13 cellular contexts compared by ENCODE assay signal in the genomic region with DNA sequence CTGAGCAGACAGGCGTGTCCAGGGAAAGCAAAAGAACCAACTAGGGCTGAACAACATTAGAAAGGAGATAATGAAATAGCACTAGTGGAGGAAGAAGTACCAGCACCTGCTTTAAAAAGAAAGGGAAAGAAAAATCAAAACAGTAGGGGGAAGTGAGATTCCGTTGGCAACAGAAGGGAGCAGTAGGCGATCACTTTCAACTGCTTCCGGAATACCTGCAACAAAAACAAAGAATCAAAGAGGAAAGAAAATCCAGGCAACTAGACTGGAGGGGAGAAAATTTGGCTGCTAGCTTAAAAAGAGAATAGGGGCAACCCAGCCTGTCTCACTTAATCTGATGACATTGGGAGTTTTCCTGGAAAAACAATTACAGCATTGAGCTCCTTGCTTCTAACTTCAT. TPM values are rescaled to one million over a fixed set of nuclear protein-coding genes. Genes with fewer than 3 reads are reported as not detected.
DNase-seq lines count a peak whose midpoint lies in the region; ATAC-seq, FAIRE-seq and TF ChIP-seq lines count a peak whose summit lies in the region.
"Had no signal": no experiment of that assay in that cellular context is flagged by ENCODE, and none has a peak within 500 bp of the region (broad histone marks: within the 10 kb centered on the region; RNA-seq: fewer than 3 reads in every experiment).

No MANE protein-coding gene starts in this region.

- RAD21 ChIA-PET in GM12878 (lab: Charles Lee; ENCODE audit: unreplicated experiment): interaction anchor here (1.0 to 5.9 kb wide), 11 partner anchors 16 to 420 kb away, joined by 3 to 71 read pairs (median 4); no protein-coding TSS in a partner anchor

- H3K4me2 ChIP-seq in GM12878 (ENCODE audit: control insufficient read depth, insufficient read depth) (peak overlapping the region; percentile 59), GM23248 (ENCODE audit: unreplicated experiment) (no peak overlapping the region)

- TF ChIP-seq CTCF in GM12878 (IDR thresholded peaks at IDR 0.05 in 2 of 3, conservative IDR thresholded peaks at IDR 0.05 in 1 of 3; ENCODE audit: control insufficient read depth in 2 of 3, extremely low read depth in 1 of 3, insufficient read depth in 1 of 3, low read depth in 3 of 3, low read length in 3 of 3) (no peak), neural crest cell (conservative IDR thresholded peaks at IDR 0.05) (no peak)

- DNase-seq in GM12892 (ENCODE audit: insufficient read length): no peak
- no peak for DNase-seq in GM12878 (ENCODE audit: low read depth, low spot score)
- no peak for DNase-seq in neural crest cell (ENCODE audit: low read depth, low spot score)
- DNase-seq in activated T-cell treated with anti-CD3 and anti-CD28 coated beads for 4 hours: no peak
- no peak for DNase-seq in GM23248
- DNase-seq: CD4-positive, alpha-beta memory T cell; dermis blood vessel endothelial cell; immature natural killer cell; NCI-H1105 treated with DMSO at 0.1 percent for 48 hours; sigmoid colon had no signal

- peaks cover 9% of the 10 kb centered on the region for H3K4me1 ChIP-seq in GM12878 (ENCODE audit: control insufficient read depth, insufficient read depth, low read length)
- H3K4me1 ChIP-seq in GM23248 (ENCODE audit: insufficient read depth): peaks cover 23% of the 10 kb centered on the region

- H3K9me3 ChIP-seq in GM12878 (replicated peaks; ENCODE audit: control insufficient read depth, insufficient read depth, low read length) (no peaks in the 10 kb centered on the region), GM23248 (ENCODE audit: low read depth) (no peaks in the 10 kb centered on the region)
- H3K9me3 ChIP-seq: sigmoid colon had no signal

- H3K36me3 ChIP-seq in GM12878 (ENCODE audit: control insufficient read depth in 2 of 2, insufficient read depth in 2 of 2, low read length in 1 of 2) (no peaks in the 10 kb centered on the region), GM23248 (ENCODE audit: low read depth) (no peaks in the 10 kb centered on the region)
- H3K36me3 ChIP-seq: sigmoid colon had no signal

- in situ Hi-C loops in GM12878 (cut with MboI) (no loop called here), GM23248 (cut with MboI) (loop anchor here (25.0 kb wide), 1 partner anchor 802 kb away; no protein-coding TSS in a partner anchor)

- H3K27me3 Mint-ChIP-seq in neural crest cell (ENCODE audit: low read depth): peaks cover 76% of the 10 kb centered on the region

- H3K27me3 ChIP-seq in GM12878 (replicated peaks in 1 of 2; ENCODE audit: control insufficient read depth in 2 of 2, insufficient read depth in 2 of 2, low read length in 1 of 2): peaks cover 0 to 8% of the 10 kb centered on the region in 2 experiments; a peak in 2 of 4 replicates
- no peaks in the 10 kb centered on the region for H3K27me3 ChIP-seq in GM23248 (replicated peaks; ENCODE audit: insufficient read depth)
- H3K27me3 ChIP-seq: sigmoid colon had no signal

- SMC1A ChIA-PET in GM12878 (lab: Charles Lee; ENCODE audit: uncharacterized antibody, unreplicated experiment): interaction anchor here (0.6 to 10.7 kb wide), 18 partner anchors 9 to 491 kb away, joined by 3 to 150 read pairs (median 4); no protein-coding TSS in a partner anchor

- POLR2A ChIA-PET in GM12878 (lab: Charles Lee): no interaction called here

- H4K20me1 ChIP-seq in GM12878 (ENCODE audit: control insufficient read depth, insufficient read depth) (no peaks in the 10 kb centered on the region), GM23248 (ENCODE audit: insufficient read depth) (no peaks in the 10 kb centered on the region)

- FAIRE-seq in GM12892 (lab: Jason Lieb, UNC) (peak; percentile 17), GM12878 (lab: Jason Lieb, UNC) (peak; percentile 69)

- H3K9me3 Mint-ChIP-seq in neural crest cell: no peaks in the 10 kb centered on the region
- H3K9me3 Mint-ChIP-seq: CD4-positive, alpha-beta memory T cell had no signal

- CTCF ChIA-PET in GM12878 (lab: Yijun Ruan, JAX): interaction anchor here (0.5 to 8.9 kb wide), 17 partner anchors 9 to 942 kb away, joined by 3 to 95 read pairs (median 3); no protein-coding TSS in a partner anchor

- no peaks in the 10 kb centered on the region for H3K36me3 Mint-ChIP-seq in neural crest cell (ENCODE audit: low read depth)

- intact Hi-C loops in GM12878 (cut with micrococcal nuclease; ENCODE audit: unreplicated experiment): loop anchor here (5.0 kb wide), 1 partner anchor 73 kb away; no protein-coding TSS in a partner anchor

- H2AFZ ChIP-seq in GM12878 (ENCODE audit: control insufficient read depth, low read depth, low read length): peak overlapping the region; percentile 71
- no peak overlapping the region for H2AFZ ChIP-seq in GM23248

- TF ChIP-seq EP300 in GM12878 (IDR thresholded peaks at IDR 0.05; ENCODE audit: borderline replicate concordance in 1 of 2, control insufficient read depth in 1 of 2, low read depth in 2 of 2, low read length in 2 of 2): no peak

- WGBS in GM12878 (ENCODE audit: insufficient coverage, insufficient replicate concordance, low lambda C conversion rate, missing lambda C conversion rate): 0% methylated on average over 4 of the region's 4 CpGs
- WGBS in GM23248 (ENCODE audit: low coverage in 1 of 2, low lambda C conversion rate in 2 of 2, missing lambda C conversion rate in 2 of 2), 2 experiments: 81 to 82% methylated on average over 4 of the region's 4 CpGs

- H3F3A ChIP-seq in GM23248 (ENCODE audit: insufficient read depth): peaks cover 26% of the 10 kb centered on the region

- ATAC-seq in GM21576 (IDR thresholded peaks at IDR 0.05; ENCODE audit: unreplicated experiment) (peak; percentile 29), GM12878 (0 out of 3 replicates have a peak, but pooled peaks have one; percentile 3), GM18907 (IDR thresholded peaks at IDR 0.05; ENCODE audit: unreplicated experiment) (no peak), HG03280 (IDR thresholded peaks at IDR 0.05; ENCODE audit: unreplicated experiment) (no peak)

- H3K9ac ChIP-seq in GM12878 (ENCODE audit: control insufficient read depth, insufficient read depth, low read length): no peak overlapping the region
- H3K9ac ChIP-seq in GM23248: no peak overlapping the region

- H3K4me3 Mint-ChIP-seq in neural crest cell: peak overlapping the region; percentile 31
- H3K4me3 Mint-ChIP-seq: immature natural killer cell had no signal

- no peaks in the 10 kb centered on the region for H3K9me2 ChIP-seq in GM23248 (ENCODE audit: insufficient read depth)

- H3K4me1 Mint-ChIP-seq in neural crest cell: peaks cover 50% of the 10 kb centered on the region

- no TSS peak for BruUV-seq in GM12878 (replicated peaks; lab: Mats Ljungman, UMichigan)

- H3K27ac ChIP-seq in GM12878 (ENCODE audit: control insufficient read depth, insufficient read depth): no peak overlapping the region
- no peak overlapping the region for H3K27ac ChIP-seq in GM23248
- H3K27ac ChIP-seq: sigmoid colon had no signal

- H3K79me2 ChIP-seq in GM12878 (ENCODE audit: control insufficient read depth, insufficient read depth, low read length): no peaks in the 10 kb centered on the region
- peaks cover 15% of the 10 kb centered on the region for H3K79me2 ChIP-seq in GM23248 (ENCODE audit: insufficient read depth)

- TF ChIP-seq POLR2A in GM12892 (IDR thresholded peaks at IDR 0.05; ENCODE audit: low read depth, low read length): no peak
- no peak for TF ChIP-seq POLR2A in GM12878 (IDR thresholded peaks at IDR 0.05; ENCODE audit: low read depth, low read length)

- TF ChIP-seq RAD21 in GM12878 (IDR thresholded peaks at IDR 0.05; ENCODE audit: insufficient read depth, low read depth, low read length): peak; percentile 22; the same call in 1 of the 2 replicates

- H3K27ac Mint-ChIP-seq in neural crest cell (ENCODE audit: unreplicated experiment): no peak overlapping the region
- H3K27ac Mint-ChIP-seq: CD4-positive, alpha-beta memory T cell; immature natural killer cell had no signal

- H3K4me3 ChIP-seq in GM12878 (no peak overlapping the region), GM23248 (no peak overlapping the region)
- H3K4me3 ChIP-seq: sigmoid colon had no signal

TF ChIP-seq in GM12878, 131 proteins besides CTCF, POLR2A, EP300 and RAD21 (continues in another document):
- TF ChIP-seq NRF1 (conservative IDR thresholded peaks at IDR 0.05; ENCODE audit: low read depth, low read length): no peak
- TF ChIP-seq, protein P1, sequence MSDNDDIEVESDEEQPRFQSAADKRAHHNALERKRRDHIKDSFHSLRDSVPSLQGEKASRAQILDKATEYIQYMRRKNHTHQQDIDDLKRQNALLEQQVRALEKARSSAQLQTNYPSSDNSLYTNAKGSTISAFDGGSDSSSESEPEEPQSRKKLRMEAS (IDR thresholded peaks at IDR 0.05; ENCODE audit: low read depth, low read length): no peak

RNA-seq across cellular contexts. Expression of gene DACT1, which starts 2.7 kb away (rescaled TPM):
- polyA plus RNA-seq in GM12892 (2012; ENCODE audit: missing spikeins): 0.87 TPM
- total RNA-seq in GM12878 (2013; cell fraction: nucleolus; rRNA removed): 8.0 and 8.1 TPM in 2 replicates
- total RNA-seq in GM12878 (2014; rRNA removed) (0.87 and 1.1 TPM in 2 replicates), GM12878 (2014; rRNA removed; fragmentation: Illumina TruSeq; extraction: Trizol) (0.69 and 0.76 TPM in 2 replicates), GM12878 (2021) (1.3 TPM in 2 replicates), neural crest cell (4.9 and 5.2 TPM in 2 replicates)
- polyA plus RNA-seq in GM12878 (2011; ENCODE audit: low read depth): not detected
- polyA plus RNA-seq in GM12878 (2011; rRNA removed) (2.3 and 2.9 TPM in 2 replicates), GM12878 (2014; fragmentation: Illumina TruSeq; extraction: Trizol) (1.1 and 2.3 TPM in 2 replicates), GM12878 (2014; fragmentation: Nextera tagmentation; extraction: Ambion mirVana) (under 1 TPM; 0.16 to 0.27 TPM), GM12878 (2014; rRNA removed) (0.90 and 1.1 TPM in 2 replicates), GM12878 (2016; fragmentation: Nextera tagmentation; extraction: Ambion mirVana) (under 1 TPM; 0.13 to 0.29 TPM), GM23248 (2016; fragmentation: Nextera tagmentation; extraction: Ambion mirVana) (6.5 and 6.8 TPM in 2 replicates)
- polyA plus RNA-seq in GM12878 (2011; cell fraction: cytosol; rRNA removed): 3.7 and 4.5 TPM in 2 replicates
- polyA plus RNA-seq in GM12878 (2011; cell fraction: nucleus; rRNA removed): 3.0 and 3.7 TPM in 2 replicates
- 0.27 and 0.36 TPM in 2 replicates for polyA plus RNA-seq in GM12878 (2012)
- 5.6 and 6.2 TPM in 2 replicates for polyA minus RNA-seq in GM12878 (2011; rRNA and poly(A)+ RNA removed)
- 1.5 and 2.4 TPM in 2 replicates for polyA minus RNA-seq in GM12878 (2011; cell fraction: cytosol; rRNA and poly(A)+ RNA removed)
- 1.7 TPM in 2 replicates for polyA minus RNA-seq in GM12878 (2011; cell fraction: nucleus; rRNA and poly(A)+ RNA removed)
- total RNA-seq in GM23248 (2014; rRNA removed; shearing (Covaris generic)): 21.2 and 26.9 TPM in 2 replicates
- polyA plus RNA-seq: immature natural killer cell had no signal

Comparison
In these comparisons a context has a peak if more than half of its experiments do, and no peak if none do; other contexts are left out.
1. ATAC-seq: peak in GM21576 (single experiment) and GM12878 (single experiment); none in GM18907 (single experiment) and HG03280 (single experiment).